In genomic region chr6:5996701-5997419, GRCh38 we compare ENCODE assay signal across 8 cellular contexts. TPM values are rescaled to one million over a fixed set of nuclear protein-coding genes. Genes with fewer than 3 reads are reported as not detected.
DNase-seq lines count a peak whose midpoint lies in the region; ATAC-seq and TF ChIP-seq lines count a peak whose summit lies in the region.

No MANE protein-coding gene starts in this region.

- intact Hi-C loops in activated naive CD4-positive, alpha-beta T cell treated with anti-CD3 and anti-CD28 coated beads for 36 hours (cut with micrococcal nuclease) = loop anchor here (1.0 to 5.0 kb wide), 2 partner anchors 11 to 550 kb away; no protein-coding TSS in a partner anchor

- CTCF ChIA-PET in activated naive CD4-positive, alpha-beta T cell treated with anti-CD3 and anti-CD28 coated beads for 36 hours (lab: Charles Lee) = no interaction called here

- H3K27me3 Mint-ChIP-seq in activated naive CD4-positive, alpha-beta T cell treated with anti-CD3 and anti-CD28 coated beads for 36 hours (ENCODE audit: low read depth) = peaks cover 87% of the 10 kb centered on the region

- H3K9me3 Mint-ChIP-seq in activated naive CD4-positive, alpha-beta T cell treated with anti-CD3 and anti-CD28 coated beads for 36 hours = peaks cover 6% of the 10 kb centered on the region

- no peak overlapping the region for H3K27ac Mint-ChIP-seq in activated naive CD4-positive, alpha-beta T cell treated with anti-CD3 and anti-CD28 coated beads for 36 hours

- H3K36me3 ChIP-seq in Peyer's patch = no peaks in the 10 kb centered on the region
- no peaks in the 10 kb centered on the region for H3K36me3 ChIP-seq in effector memory CD4-positive, alpha-beta T cell (ENCODE audit: control insufficient read depth, insufficient read depth, low read length)

- DNase-seq in activated naive CD4-positive, alpha-beta T cell treated with anti-CD3 and anti-CD28 coated beads for 36 hours = no peak
- no peak for DNase-seq in activated naive CD4-positive, alpha-beta T cell (lab: John Stamatoyannopoulos, UW)
- DNase-seq in Peyer's patch (peak in 1 of 3 donors; percentile 58), myocyte (ENCODE audit: low read depth) (peak; percentile 53)
- no peak for DNase-seq in effector memory CD4-positive, alpha-beta T cell

- H3K4me1 Mint-ChIP-seq in activated naive CD4-positive, alpha-beta T cell treated with anti-CD3 and anti-CD28 coated beads for 36 hours (ENCODE audit: low read depth) = peaks cover 54% of the 10 kb centered on the region

- peaks cover 0 to 39% (median 13%) of the 10 kb centered on the region in 4 donors for H3K4me1 ChIP-seq in Peyer's patch
- H3K4me1 ChIP-seq in effector memory CD4-positive, alpha-beta T cell (ENCODE audit: control insufficient read depth, insufficient read depth, low read length, poor library complexity, severe bottlenecking) = peaks cover 55% of the 10 kb centered on the region

- H3K9me3 ChIP-seq in Peyer's patch = peaks cover 0 to 18% (median 0%) of the 10 kb centered on the region in 4 donors
- no peaks in the 10 kb centered on the region for H3K9me3 ChIP-seq in effector memory CD4-positive, alpha-beta T cell (ENCODE audit: control insufficient read depth, low read length)

- TF ChIP-seq CTCF in Peyer's patch (IDR thresholded peaks at IDR 0.05) = no peak

- H3K4me3 Mint-ChIP-seq in activated naive CD4-positive, alpha-beta T cell treated with anti-CD3 and anti-CD28 coated beads for 36 hours = peak overlapping the region; percentile 77

- peaks cover 0 to 75% of the 10 kb centered on the region in 2 donors for H3K27me3 ChIP-seq in Peyer's patch
- peaks cover 89% of the 10 kb centered on the region for H3K27me3 ChIP-seq in effector memory CD4-positive, alpha-beta T cell (replicated peaks; ENCODE audit: control insufficient read depth, insufficient read depth, low read length, poor library complexity, severe bottlenecking)

- ATAC-seq in GM19395 (IDR thresholded peaks at IDR 0.05; ENCODE audit: unreplicated experiment) = no peak
- ATAC-seq in HG03039 (IDR thresholded peaks at IDR 0.05; ENCODE audit: unreplicated experiment) = no peak
- ATAC-seq in GM21786 (IDR thresholded peaks at IDR 0.05; ENCODE audit: unreplicated experiment) = no peak

- peak overlapping the region; percentile 39 to 58 (median 49) for H3K4me3 ChIP-seq in Peyer's patch
- H3K4me3 ChIP-seq in effector memory CD4-positive, alpha-beta T cell (ENCODE audit: insufficient read depth, low read depth, low read length, poor library complexity, severe bottlenecking) = peak overlapping the region; percentile 64

- TF ChIP-seq POLR2A in Peyer's patch (IDR thresholded peaks at IDR 0.05) = no peak

- H3K27ac ChIP-seq in Peyer's patch = peak overlapping the region in 3 of 4 donors; percentile 21 to 49 (median 28)
- no peak overlapping the region for H3K27ac ChIP-seq in effector memory CD4-positive, alpha-beta T cell (ENCODE audit: insufficient read depth, low read length, poor library complexity, severe bottlenecking)

- H3K36me3 Mint-ChIP-seq in activated naive CD4-positive, alpha-beta T cell treated with anti-CD3 and anti-CD28 coated beads for 36 hours (ENCODE audit: low read depth) = peaks cover 5% of the 10 kb centered on the region

RNA-seq across cellular contexts. Expression of gene NRN1, which starts 9.9 kb away (rescaled TPM):
- total RNA-seq in activated naive CD4-positive, alpha-beta T cell treated with anti-CD3 and anti-CD28 coated beads for 36 hours = under 1 TPM; 0.20 to 0.45 TPM
- total RNA-seq in Peyer's patch (1 to 10 TPM in 2 of 4 donors, not detected in 2; 1.4 to 2.8 TPM), myocyte (60.1 and 79.4 TPM in 2 replicates)
- polyA plus RNA-seq in myocyte (2012) = 36.1 TPM

Comparison
In these comparisons a context has a peak if more than half of its experiments do, and no peak if none do; other contexts are left out.
1. RNA of gene NRN1, which starts 9.9 kb away (total RNA-seq): 60.1 to 79.4 TPM in myocyte; 1.4 to 2.8 TPM in Peyer's patch and 0.20 to 0.45 TPM in activated naive CD4-positive, alpha-beta T cell treated with anti-CD3 and anti-CD28 coated beads for 36 hours; every median in the first group is over 10 times any median in the second.